In genomic region chr2:64063924-64064331, GRCh38 we compare ENCODE assay signal across 1 cellular context.
A peak's percentile ranks its signal among the peaks of the same experiment; 100 is the strongest.
TF ChIP-seq lines count a peak whose summit lies in the region.

No MANE protein-coding gene starts in this region.

TF ChIP-seq in K562, 482 proteins besides CTCF, POLR2A, EP300 and RAD21 (continued from another document and continues in another):
- TF ChIP-seq ARID3A (IDR thresholded peaks at IDR 0.05; ENCODE audit: borderline replicate concordance, low read depth, low read length) (0 out of 2 replicates have a peak, but pooled peaks have one; percentile 20), CBFB (CRISPR knock-in tag; IDR thresholded peaks at IDR 0.05) (no peak), AFF1 (IDR thresholded peaks at IDR 0.05; ENCODE audit: low read depth in 1 of 2, partially characterized antibody in 2 of 2) (no peak), BCOR (IDR thresholded peaks at IDR 0.05) (peak; percentile 42; the same call in 1 of the 2 replicates), GATA2 (CRISPR knock-in tag; IDR thresholded peaks at IDR 0.05) (peak; percentile 31; the same call in 1 of the 2 replicates), ATF2 (CRISPR knock-in tag; IDR thresholded peaks at IDR 0.05) (no peak), MYBL2 (IDR thresholded peaks at IDR 0.05; ENCODE audit: low read depth) (no peak), MYBL2 (CRISPR knock-in tag; IDR thresholded peaks at IDR 0.05; ENCODE audit: borderline replicate concordance) (no peak), ILK (tag; IDR thresholded peaks at IDR 0.05; ENCODE audit: borderline replicate concordance, low read depth) (no peak), ZNF431 (CRISPR knock-in tag; IDR thresholded peaks at IDR 0.05) (no peak), ARHGAP35 (IDR thresholded peaks at IDR 0.05; ENCODE audit: partially characterized antibody) (no peak), TRIM28 (IDR thresholded peaks at IDR 0.05) (peak; percentile 44; the same call in 1 of the 2 replicates), MYNN (IDR thresholded peaks at IDR 0.05) (no peak), MYNN (CRISPR knock-in tag; IDR thresholded peaks at IDR 0.05) (no peak), POLR3A (IDR thresholded peaks at IDR 0.05; ENCODE audit: borderline replicate concordance, extremely low read depth, insufficient read depth, insufficient read length) (no peak), HIVEP1 (CRISPR knock-in tag; IDR thresholded peaks at IDR 0.05) (no peak), FOS (IDR thresholded peaks at IDR 0.05; ENCODE audit: extremely low read depth, insufficient read length) (no peak), SIN3A (IDR thresholded peaks at IDR 0.05; ENCODE audit: borderline replicate concordance in 2 of 2, control insufficient read depth in 1 of 2, low read depth in 2 of 2, low read length in 2 of 2) (no peak), NR4A1 (CRISPR knock-in tag; IDR thresholded peaks at IDR 0.05) (no peak), NR4A1 (tag; IDR thresholded peaks at IDR 0.05) (no peak), HMBOX1 (IDR thresholded peaks at IDR 0.05) (no peak), THRB (CRISPR knock-in tag; conservative IDR thresholded peaks at IDR 0.05) (0 out of 2 replicates have a peak, but pooled peaks have one; percentile 29), SOX6 (IDR thresholded peaks at IDR 0.05) (peak; percentile 21; the same call in 1 of the 2 replicates), ATF7 (IDR thresholded peaks at IDR 0.05) (peak; percentile 44), RBM15 (IDR thresholded peaks at IDR 0.05; ENCODE audit: insufficient read depth, low read length) (no peak), THAP7 (CRISPR knock-in tag; IDR thresholded peaks at IDR 0.05) (no peak), LEF1 (IDR thresholded peaks at IDR 0.05) (peak; percentile 45; the same call in 1 of the 2 replicates), ZNF609 (CRISPR knock-in tag; IDR thresholded peaks at IDR 0.05; ENCODE audit: borderline replicate concordance) (no peak), ZSCAN29 (IDR thresholded peaks at IDR 0.05) (no peak), JUN (IDR thresholded peaks at IDR 0.05; ENCODE audit: borderline replicate concordance, low read depth, low read length) (0 out of 2 replicates have a peak, but pooled peaks have one; percentile 32), JUN (CRISPR knock-in tag; IDR thresholded peaks at IDR 0.05; ENCODE audit: borderline replicate concordance) (0 out of 2 replicates have a peak, but pooled peaks have one; percentile 20), ZNF280A (IDR thresholded peaks at IDR 0.05; ENCODE audit: low read depth, partially characterized antibody) (no peak), ZNF79 (CRISPR knock-in tag; IDR thresholded peaks at IDR 0.05; ENCODE audit: low read depth) (no peak), HDAC1 (IDR thresholded peaks at IDR 0.05) (peak in 1 of 2 experiments; percentile 55; a peak in 1 of 4 replicates), RREB1 (CRISPR knock-in tag; IDR thresholded peaks at IDR 0.05) (no peak), CEBPB (tag; IDR thresholded peaks at IDR 0.05) (no peak)
